In the genomic region with DNA sequence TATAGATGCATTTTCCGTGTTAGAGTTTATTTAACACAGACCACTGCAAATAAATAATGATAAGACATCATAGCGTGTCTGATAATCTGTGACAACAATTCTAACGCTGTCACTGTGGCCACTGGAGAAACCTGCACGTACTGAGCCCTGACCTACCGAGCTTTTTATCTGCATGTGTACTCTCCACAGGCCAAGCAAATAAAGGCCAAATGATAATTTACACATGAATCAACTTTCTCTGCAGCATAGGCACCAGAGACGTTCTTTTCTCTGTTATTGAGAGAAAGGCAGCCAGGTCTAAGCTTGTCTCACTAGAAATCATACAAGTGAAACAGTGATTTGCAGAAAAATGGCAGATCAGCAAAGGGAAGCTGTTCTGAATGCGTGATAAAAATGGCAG, we compare ENCODE assay signal across 18 cellular contexts.
"Had no signal": no experiment of that assay in that cellular context is flagged by ENCODE, and none has a peak within 500 bp of the region (broad histone marks: within the 10 kb centered on the region; RNA-seq: fewer than 3 reads in every experiment).

No MANE protein-coding gene starts in this region.

- H3K4me1 ChIP-seq: breast epithelium, gastrocnemius medialis, heart right ventricle, lower lobe of right lung, upper lobe of left lung had no signal

- H3K27me3 Mint-ChIP-seq: activated CD4-positive, alpha-beta T cell treated with anti-CD3 and anti-CD28 coated beads, Interleukin-2, amount 10 ng/mL, durations not matched to agents 24 days and 14 days; activated naive CD8-positive, alpha-beta T cell treated with anti-CD3 and anti-CD28 coated beads, Interleukin-2, amount 50 U/mL, for 24 hours; dendritic cell treated with granulocyte-macrophage colony-stimulating factor and Interleukin-4, amounts not matched to agents 40 ng/mL and 50 ng/mL, for 4 days; effector memory CD8-positive, alpha-beta T cell; stimulated activated naive CD8-positive, alpha-beta T cell treated with anti-CD3 and anti-CD28 coated beads, Interleukin-15, amount 100 ng/mL, for 72 hours had no signal

- DNase-seq: activated CD4-positive, alpha-beta T cell treated with anti-CD3 and anti-CD28 coated beads, Interleukin-2, amount 10 ng/mL, durations not matched to agents 24 days and 14 days; activated CD4-positive, CD25-positive, alpha-beta regulatory T cell; activated CD8-positive, alpha-beta memory T cell treated with anti-CD3 and anti-CD28 coated beads for 24 hours; activated naive CD4-positive, alpha-beta T cell treated with anti-CD3 and anti-CD28 coated beads for 36 hours; activated naive CD8-positive, alpha-beta T cell treated with anti-CD3 and anti-CD28 coated beads, Interleukin-2, amount 50 U/mL, for 24 hours; aorta; effector memory CD8-positive, alpha-beta T cell; gastrocnemius medialis; heart right ventricle; left colon; lower lobe of right lung; nephron progenitor cell; ovary; stimulated activated CD4-positive, alpha-beta T cell treated with anti-CD3 and anti-CD28 coated beads, Interleukin-1b, Interleukin-23, amount 100 ng/mL, for 48 hours; stimulated activated naive CD8-positive, alpha-beta T cell treated with anti-CD3 and anti-CD28 coated beads, Interleukin-15, amount 100 ng/mL, for 72 hours; upper lobe of left lung had no signal

- H3K9me3 ChIP-seq: breast epithelium, gastrocnemius medialis, heart right ventricle, lower lobe of right lung, ovary, upper lobe of left lung had no signal

- H3K27ac Mint-ChIP-seq: activated CD4-positive, alpha-beta T cell treated with anti-CD3 and anti-CD28 coated beads, Interleukin-2, amount 10 ng/mL, durations not matched to agents 24 days and 14 days; activated naive CD4-positive, alpha-beta T cell treated with anti-CD3 and anti-CD28 coated beads for 36 hours; activated naive CD8-positive, alpha-beta T cell treated with anti-CD3 and anti-CD28 coated beads, Interleukin-2, amount 50 U/mL, for 24 hours; dendritic cell treated with granulocyte-macrophage colony-stimulating factor and Interleukin-4, amounts not matched to agents 40 ng/mL and 50 ng/mL, for 4 days; effector memory CD8-positive, alpha-beta T cell; nephron progenitor cell; stimulated activated naive CD8-positive, alpha-beta T cell treated with anti-CD3 and anti-CD28 coated beads, Interleukin-15, amount 100 ng/mL, for 72 hours had no signal

- H3K27ac ChIP-seq: breast epithelium, gastrocnemius medialis, heart right ventricle, lower lobe of right lung, ovary, upper lobe of left lung had no signal

- ATAC-seq: activated naive CD8-positive, alpha-beta T cell treated with anti-CD3 and anti-CD28 coated beads, Interleukin-2, amount 50 U/mL, for 24 hours; effector memory CD8-positive, alpha-beta T cell; gastrocnemius medialis; heart right ventricle; left colon; lower lobe of right lung; stimulated activated naive CD8-positive, alpha-beta T cell treated with anti-CD3 and anti-CD28 coated beads, Interleukin-15, amount 100 ng/mL, for 72 hours had no signal

- H3K4me3 Mint-ChIP-seq: activated CD4-positive, alpha-beta T cell treated with anti-CD3 and anti-CD28 coated beads, Interleukin-2, amount 10 ng/mL, durations not matched to agents 24 days and 14 days; activated naive CD4-positive, alpha-beta T cell treated with anti-CD3 and anti-CD28 coated beads for 36 hours; activated naive CD8-positive, alpha-beta T cell treated with anti-CD3 and anti-CD28 coated beads, Interleukin-2, amount 50 U/mL, for 24 hours; dendritic cell treated with granulocyte-macrophage colony-stimulating factor and Interleukin-4, amounts not matched to agents 40 ng/mL and 50 ng/mL, for 4 days; effector memory CD8-positive, alpha-beta T cell; nephron progenitor cell; stimulated activated naive CD8-positive, alpha-beta T cell treated with anti-CD3 and anti-CD28 coated beads, Interleukin-15, amount 100 ng/mL, for 72 hours had no signal

- H3K27me3 ChIP-seq: breast epithelium, gastrocnemius medialis, heart right ventricle, ovary, upper lobe of left lung had no signal

- H3K4me1 Mint-ChIP-seq: activated CD4-positive, alpha-beta T cell treated with anti-CD3 and anti-CD28 coated beads, Interleukin-2, amount 10 ng/mL, durations not matched to agents 24 days and 14 days; activated naive CD8-positive, alpha-beta T cell treated with anti-CD3 and anti-CD28 coated beads, Interleukin-2, amount 50 U/mL, for 24 hours; nephron progenitor cell; stimulated activated naive CD8-positive, alpha-beta T cell treated with anti-CD3 and anti-CD28 coated beads, Interleukin-15, amount 100 ng/mL, for 72 hours had no signal

- H3K36me3 ChIP-seq: breast epithelium, gastrocnemius medialis, heart right ventricle, lower lobe of right lung, ovary, upper lobe of left lung had no signal

- H3K4me3 ChIP-seq: breast epithelium, gastrocnemius medialis, heart right ventricle, lower lobe of right lung, ovary, upper lobe of left lung had no signal

- H3K9me3 Mint-ChIP-seq: activated CD4-positive, alpha-beta T cell treated with anti-CD3 and anti-CD28 coated beads, Interleukin-2, amount 10 ng/mL, durations not matched to agents 24 days and 14 days; activated naive CD4-positive, alpha-beta T cell treated with anti-CD3 and anti-CD28 coated beads for 36 hours; activated naive CD8-positive, alpha-beta T cell treated with anti-CD3 and anti-CD28 coated beads, Interleukin-2, amount 50 U/mL, for 24 hours; dendritic cell treated with granulocyte-macrophage colony-stimulating factor and Interleukin-4, amounts not matched to agents 40 ng/mL and 50 ng/mL, for 4 days; effector memory CD8-positive, alpha-beta T cell; nephron progenitor cell; stimulated activated naive CD8-positive, alpha-beta T cell treated with anti-CD3 and anti-CD28 coated beads, Interleukin-15, amount 100 ng/mL, for 72 hours had no signal
